30 cellular contexts compared by ENCODE assay signal in the genomic region with DNA sequence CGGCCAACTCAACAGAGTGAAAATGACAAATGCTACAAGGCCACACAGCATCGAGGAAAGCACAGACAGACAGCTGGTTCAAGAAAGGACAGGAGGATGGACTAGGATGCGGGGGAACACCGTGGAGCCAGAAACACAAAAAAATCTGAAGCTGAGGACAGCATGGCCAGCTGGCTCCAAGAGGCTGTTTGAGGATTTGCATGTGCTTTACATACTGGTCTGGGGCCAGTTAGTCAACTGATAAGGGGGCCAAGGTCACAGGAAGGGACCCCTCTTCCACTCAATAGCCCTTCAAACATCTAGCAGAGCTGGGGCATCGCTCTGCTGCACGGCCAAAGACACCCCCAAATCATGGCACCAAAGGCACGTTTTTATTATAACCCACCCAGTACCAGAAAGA. TPM values are rescaled to one million over a fixed set of nuclear protein-coding genes. Genes with fewer than 3 reads are reported as not detected.
"Had no signal": no experiment of that assay in that cellular context is flagged by ENCODE, and none has a peak within 500 bp of the region (broad histone marks: within the 10 kb centered on the region; RNA-seq: fewer than 3 reads in every experiment).

No MANE protein-coding gene starts in this region.

- H3K4me3 ChIP-seq: esophagus squamous epithelium, gastroesophageal sphincter, lower lobe of right lung, pancreas, skin epidermis, stomach, suprapubic skin, transverse colon had no signal

- H3K36me3 Mint-ChIP-seq: natural killer cell had no signal

- H3K27me3 ChIP-seq: brain microvascular endothelial cell, esophagus squamous epithelium, gastroesophageal sphincter, neutrophil, pancreas, stomach, suprapubic skin, transverse colon had no signal

- H3K27me3 Mint-ChIP-seq: T-helper 17 cell had no signal

- H3K4me3 Mint-ChIP-seq: activated T-cell treated with anti-CD3 and anti-CD28 coated beads, Interleukin-2, amount 50 U/mL, for 72 hours; natural killer cell; T-helper 17 cell had no signal

- H3K36me3 ChIP-seq: brain microvascular endothelial cell, esophagus squamous epithelium, gastroesophageal sphincter, lower lobe of right lung, neutrophil, pancreas, stomach, suprapubic skin, transverse colon had no signal

- H3K9me3 ChIP-seq: esophagus squamous epithelium, gastroesophageal sphincter, lower lobe of right lung, neutrophil, pancreas, stomach, suprapubic skin, transverse colon had no signal

- H3K9me3 Mint-ChIP-seq: activated T-cell treated with anti-CD3 and anti-CD28 coated beads, Interleukin-2, amount 50 U/mL, for 72 hours; natural killer cell had no signal

- H3K27ac ChIP-seq: brain microvascular endothelial cell, esophagus squamous epithelium, gastroesophageal sphincter, lower lobe of right lung, neutrophil, pancreas, skin epidermis, stomach, suprapubic skin, transverse colon had no signal

- FAIRE-seq: pancreas, urothelium cell line had no signal

- DNase-seq: activated CD4-positive, alpha-beta T cell treated with anti-CD3 and anti-CD28 coated beads for 4 hours; activated CD4-positive, alpha-beta T cell treated with anti-CD3 and anti-CD28 coated beads, Interleukin-2, amount 50 U/mL, for 48 hours; activated CD4-positive, CD25-positive, alpha-beta regulatory T cell; activated CD8-positive, alpha-beta memory T cell treated with anti-CD3 and anti-CD28 coated beads, Interleukin-2, amount 50 U/mL, for 48 hours; activated effector memory CD4-positive, alpha-beta T cell treated with anti-CD3 and anti-CD28 coated beads, Interleukin-2, amount 50 U/mL, for 16 hours; activated naive CD4-positive, alpha-beta T cell treated with anti-CD3 and anti-CD28 coated beads, Interleukin-2, amount 50 U/mL, for 16 hours; activated T-cell treated with anti-CD3 and anti-CD28 coated beads, Interleukin-2, amount 50 U/mL, for 72 hours; aorta; brain microvascular endothelial cell; central memory CD4-positive, alpha-beta T cell; dermis blood vessel endothelial cell; effector memory CD4-positive, alpha-beta T cell; esophagus squamous epithelium; lower lobe of right lung; natural killer cell; pancreas; stimulated activated CD4-positive, alpha-beta T cell treated with anti-CD3 and anti-CD28 coated beads, Interleukin-1b, Interleukin-23, amount 100 ng/mL, for 48 hours; stomach; SW 1271; T-helper 17 cell; transverse colon had no signal

- H3K27ac Mint-ChIP-seq: natural killer cell, T-helper 17 cell had no signal

- ATAC-seq: activated T-cell treated with anti-CD3 and anti-CD28 coated beads, Interleukin-2, amount 50 U/mL, for 72 hours; gastroesophageal sphincter; left lobe of liver; lower lobe of right lung; natural killer cell; pancreas; right cardiac atrium; T-helper 17 cell had no signal

- H3K4me1 ChIP-seq: pancreas had no signal

RNA-seq across cellular contexts. Expression of a gene that starts 7.7 kb away (rescaled TPM):
- total RNA-seq: activated CD8-positive, alpha-beta memory T cell treated with anti-CD3 and anti-CD28 coated beads for 36 hours; activated T-cell treated with anti-CD3 and anti-CD28 coated beads, Interleukin-2, amount 50 U/mL, for 72 hours; kidney epithelial cell; natural killer cell; T-helper 17 cell had no signal
